Comparison of ENCODE assay signal across 10 cellular contexts in the genomic region with DNA sequence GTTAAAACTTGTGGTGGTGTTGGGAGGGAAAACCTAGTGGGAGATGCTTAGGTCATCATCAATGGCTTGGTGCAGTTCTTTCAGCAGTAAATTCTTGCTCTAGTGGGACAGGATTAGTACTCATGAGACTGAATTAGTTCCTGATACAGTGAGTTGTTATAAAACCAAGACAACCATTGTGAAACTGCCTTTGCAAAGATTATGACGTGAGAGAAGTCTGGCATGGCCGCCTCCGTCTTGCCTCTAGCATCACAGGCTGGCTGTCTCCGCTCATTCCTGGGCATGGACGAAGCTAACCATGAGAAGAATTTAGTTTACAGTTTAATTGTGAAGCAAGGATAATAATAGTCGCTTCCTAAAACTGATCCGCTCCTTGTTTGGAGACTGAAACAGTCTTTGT.
DNase-seq lines count a peak whose midpoint lies in the region; ATAC-seq and TF ChIP-seq lines count a peak whose summit lies in the region.
"Had no signal": no experiment of that assay in that cellular context is flagged by ENCODE, and none has a peak within 500 bp of the region (broad histone marks: within the 10 kb centered on the region; RNA-seq: fewer than 3 reads in every experiment).

No MANE protein-coding gene starts in this region.

- H3K27ac ChIP-seq in KMS-11 = peak overlapping the region; percentile 80
- no peak overlapping the region for H3K27ac ChIP-seq in thyroid gland
- H3K27ac ChIP-seq: cardiac muscle cell, SJSA1 had no signal

- H3K9ac ChIP-seq in KMS-11 = peak overlapping the region; percentile 46

- H3K4me2 ChIP-seq in KMS-11 = peak overlapping the region; percentile 49

- H4K20me1 ChIP-seq in KMS-11 (ENCODE audit: insufficient read depth) = no peaks in the 10 kb centered on the region

- no peak for TF ChIP-seq CTCF in KMS-11 (conservative IDR thresholded peaks at IDR 0.05; ENCODE audit: low read depth, low read length)
- TF ChIP-seq CTCF in thyroid gland (IDR thresholded peaks at IDR 0.05) = no peak

- H3K79me2 ChIP-seq in KMS-11 (ENCODE audit: insufficient read depth, low read depth) = no peaks in the 10 kb centered on the region

- H3K27me3 ChIP-seq in KMS-11 (ENCODE audit: insufficient read depth, low read depth) (no peaks in the 10 kb centered on the region), thyroid gland (no peaks in the 10 kb centered on the region)
- H3K27me3 ChIP-seq: cardiac muscle cell, SJSA1 had no signal

- intact Hi-C loops in thyroid gland (cut with DNase I) = no loop called here

- WGBS in thyroid gland, 2 donors = 70 to 78% methylated on average over 7 of the region's 7 CpGs

- H3K4me3 ChIP-seq in KMS-11 (IDR thresholded peaks at IDR 0.05; ENCODE audit: insufficient read depth, low read depth, low read length) = no peak overlapping the region
- no peak overlapping the region for H3K4me3 ChIP-seq in thyroid gland (replicated peaks in 1 of 3)
- H3K4me3 ChIP-seq: cardiac muscle cell, SJSA1 had no signal

- H3K4me1 ChIP-seq in KMS-11 (ENCODE audit: low read depth, poor library complexity, severe bottlenecking) (peaks cover 39% of the 10 kb centered on the region), thyroid gland (no peaks in the 10 kb centered on the region)
- H3K4me1 ChIP-seq: SJSA1 had no signal

- no peak for TF ChIP-seq POLR2A in thyroid gland (IDR thresholded peaks at IDR 0.05)

- peak; percentile 27 for DNase-seq in kidney tubule cell (ENCODE audit: low spot score)
- DNase-seq in stimulated activated CD4-positive, alpha-beta T cell treated with anti-CD3 and anti-CD28 coated beads, Interleukin-2, amount 100 ng/mL, for 48 hours = no peak
- no peak for DNase-seq in thyroid gland
- no peak for DNase-seq in cerebellar nuclear complex (lab: John Stamatoyannopoulos, UW)
- DNase-seq in NCI-H226 = no peak

- no peaks in the 10 kb centered on the region for H3K9me3 ChIP-seq in thyroid gland
- H3K9me3 ChIP-seq: SJSA1 had no signal

- peak overlapping the region; percentile 47 for H2AFZ ChIP-seq in KMS-11 (ENCODE audit: low read depth)

- ATAC-seq in GM18498 (IDR thresholded peaks at IDR 0.05; ENCODE audit: unreplicated experiment) = peak; percentile 66
- peak; percentile 51 for ATAC-seq in GM21737 (IDR thresholded peaks at IDR 0.05; ENCODE audit: unreplicated experiment)

- H3K36me3 ChIP-seq in KMS-11 (ENCODE audit: insufficient read depth) (no peaks in the 10 kb centered on the region), thyroid gland (no peaks in the 10 kb centered on the region)
- H3K36me3 ChIP-seq: cardiac muscle cell, SJSA1 had no signal
